9 cellular contexts compared by ENCODE assay signal in the genomic region with DNA sequence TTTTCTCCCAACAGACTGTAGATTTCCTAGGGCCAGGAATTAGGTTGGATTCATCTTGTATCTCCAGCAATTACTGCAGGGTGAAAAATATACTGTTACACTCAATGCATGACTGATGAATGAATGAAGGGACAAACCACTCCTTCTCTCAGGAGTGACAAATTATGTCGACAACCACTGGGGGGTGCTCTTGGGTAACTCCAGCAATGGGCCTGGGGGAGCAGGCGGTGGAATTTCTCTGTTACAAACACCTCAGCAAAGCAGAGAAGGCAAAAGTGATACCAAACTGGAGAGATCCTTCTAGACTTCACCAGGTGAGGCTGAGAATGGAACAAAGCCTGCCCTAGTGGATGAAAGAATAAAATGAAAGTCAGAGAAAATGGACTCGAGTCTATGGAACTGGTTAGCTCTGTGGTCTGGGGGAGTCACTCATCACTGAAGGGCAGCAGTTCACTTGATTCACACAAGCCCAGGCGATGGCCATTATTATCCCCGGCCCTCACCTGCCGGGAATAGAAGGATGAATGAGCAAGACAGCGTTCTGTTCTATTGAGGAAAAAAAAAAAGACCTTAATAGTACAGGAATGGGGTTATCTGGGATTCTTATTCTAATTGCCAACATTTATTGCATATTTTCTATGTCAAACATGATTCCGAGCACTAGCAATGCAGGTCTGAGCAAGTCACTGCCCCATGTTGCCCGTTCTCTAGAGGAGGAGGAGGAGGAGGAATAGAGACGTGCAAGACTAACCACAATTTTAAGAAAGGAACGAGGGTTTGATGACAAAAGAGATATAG.
DNase-seq lines count a peak whose midpoint lies in the region; ATAC-seq and TF ChIP-seq lines count a peak whose summit lies in the region.
"Had no signal": no experiment of that assay in that cellular context is flagged by ENCODE, and none has a peak within 500 bp of the region (broad histone marks: within the 10 kb centered on the region; RNA-seq: fewer than 3 reads in every experiment).

No MANE protein-coding gene starts in this region.

- H3K36me3 Mint-ChIP-seq in MCF 10A (ENCODE audit: insufficient read depth, unreplicated experiment): no peaks in the 10 kb centered on the region
- H3K36me3 Mint-ChIP-seq in CD4-positive, alpha-beta memory T cell: no peaks in the 10 kb centered on the region

- H3K4me3 Mint-ChIP-seq in MCF 10A (ENCODE audit: unreplicated experiment): no peak overlapping the region
- H3K4me3 Mint-ChIP-seq in CD4-positive, alpha-beta memory T cell: no peak overlapping the region

- no peaks in the 10 kb centered on the region for H3K27me3 ChIP-seq in MG63
- no peaks in the 10 kb centered on the region for H3K27me3 ChIP-seq in CD4-positive, alpha-beta memory T cell (ENCODE audit: insufficient read depth, low read length)

- H3K9me3 ChIP-seq in MG63: no peaks in the 10 kb centered on the region
- no peaks in the 10 kb centered on the region for H3K9me3 ChIP-seq in CD4-positive, alpha-beta memory T cell (ENCODE audit: control insufficient read depth in 1 of 2, low read length in 2 of 2)

- no peak overlapping the region for H3K27ac ChIP-seq in CD4-positive, alpha-beta memory T cell (ENCODE audit: low read depth, low read length)
- H3K27ac ChIP-seq: parathyroid adenoma had no signal

- H3K4me1 Mint-ChIP-seq in MCF 10A (ENCODE audit: insufficient read depth, unreplicated experiment): peaks cover 6% of the 10 kb centered on the region
- H3K4me1 Mint-ChIP-seq in CD4-positive, alpha-beta memory T cell: no peaks in the 10 kb centered on the region

- H3K4me3 ChIP-seq in MG63: no peak overlapping the region
- H3K4me3 ChIP-seq in CD4-positive, alpha-beta memory T cell (ENCODE audit: low read length in 2 of 2): no peak overlapping the region

- TF ChIP-seq CTCF in MCF 10A (IDR thresholded peaks at IDR 0.05; ENCODE audit: unreplicated experiment): peak; percentile 37

- DNase-seq in NCI-H510A treated with DMSO at 0.1 percent for 48 hours (lab: John Stamatoyannopoulos, UW) (peak; percentile 22), NCI-H510A (lab: John Stamatoyannopoulos, UW) (no peak), MG63 (peak; percentile 26), MCF 10A (ENCODE audit: unreplicated experiment) (peak; percentile 63), nucleus accumbens (lab: John Stamatoyannopoulos, UW) (peak in 32 of 56 donors; percentile 2 to 57 (median 23)), LoVo (ENCODE audit: low spot score) (no peak)
- no peak for DNase-seq in CD4-positive, alpha-beta memory T cell

- no peaks in the 10 kb centered on the region for H3K27me3 Mint-ChIP-seq in MCF 10A (ENCODE audit: insufficient read depth, unreplicated experiment)
- peaks cover 0 to 3% of the 10 kb centered on the region in 2 donors for H3K27me3 Mint-ChIP-seq in CD4-positive, alpha-beta memory T cell

- BruUV-seq in MCF 10A (replicated peaks; lab: Mats Ljungman, UMichigan): no TSS peak

- CTCF ChIA-PET in MCF 10A (lab: Yijun Ruan, JAX): interaction anchor here (0.6 to 2.0 kb wide), 13 partner anchors 28 to 415 kb away, joined by 3 to 5 read pairs (median 3); no protein-coding TSS in a partner anchor
- CTCF ChIA-PET in CD4-positive, alpha-beta memory T cell (lab: Charles Lee; ENCODE audit: partially characterized antibody): no interaction called here

- POLR2A ChIA-PET in MCF 10A (lab: Yijun Ruan, JAX): no interaction called here
- POLR2A ChIA-PET in CD4-positive, alpha-beta memory T cell (lab: Charles Lee; ENCODE audit: partially characterized antibody): no interaction called here

- intact Hi-C loops in MCF 10A (cut with micrococcal nuclease): loop anchor here (5.0 kb wide), 1 partner anchor 339 kb away; no protein-coding TSS in a partner anchor
- intact Hi-C loops in CD4-positive, alpha-beta memory T cell (cut with micrococcal nuclease): no loop called here

- no peaks in the 10 kb centered on the region for H3K36me3 ChIP-seq in MG63
- no peaks in the 10 kb centered on the region for H3K36me3 ChIP-seq in CD4-positive, alpha-beta memory T cell (ENCODE audit: insufficient read depth, low read length)

- no peaks in the 10 kb centered on the region for H3K4me1 ChIP-seq in CD4-positive, alpha-beta memory T cell (ENCODE audit: insufficient read depth, low read length)
- H3K4me1 ChIP-seq: parathyroid adenoma had no signal

- peaks cover 12% of the 10 kb centered on the region for H3K9me3 Mint-ChIP-seq in MCF 10A (ENCODE audit: unreplicated experiment)
- peaks cover 2 to 23% (median 7%) of the 10 kb centered on the region in 8 donors for H3K9me3 Mint-ChIP-seq in CD4-positive, alpha-beta memory T cell

- H3K27ac Mint-ChIP-seq in MCF 10A (ENCODE audit: low read depth, unreplicated experiment): no peak overlapping the region
- H3K27ac Mint-ChIP-seq in CD4-positive, alpha-beta memory T cell: no peak overlapping the region

- ATAC-seq in HG02970 (IDR thresholded peaks at IDR 0.05; ENCODE audit: low FRiP score, unreplicated experiment): no peak

Comparison
In these comparisons a context has a peak if more than half of its experiments do, and no peak if none do; other contexts are left out.
1. DNase-seq: peak in NCI-H510A treated with DMSO at 0.1 percent for 48 hours (single experiment), MG63 (single experiment), MCF 10A (single experiment) and nucleus accumbens (32 of 56); none in NCI-H510A (single experiment), LoVo (single experiment) and CD4-positive, alpha-beta memory T cell (0 of 5).